Comparison of ENCODE assay signal across 22 cellular contexts in genomic region chr7:86999737-87000136, GRCh38. TPM values are rescaled to one million over a fixed set of nuclear protein-coding genes. Genes with fewer than 3 reads are reported as not detected.
A peak's percentile ranks its signal among the peaks of the same experiment; 100 is the strongest.
DNase-seq lines count a peak whose midpoint lies in the region; ATAC-seq, FAIRE-seq and TF ChIP-seq lines count a peak whose summit lies in the region.
"Had no signal": no experiment of that assay in that cellular context is flagged by ENCODE, and none has a peak within 500 bp of the region (broad histone marks: within the 10 kb centered on the region; RNA-seq: fewer than 3 reads in every experiment).

No MANE protein-coding gene starts in this region.

- H3K27me3 ChIP-seq in K562 (ENCODE audit: control insufficient read depth in 2 of 2, insufficient read depth in 2 of 2, low read length in 2 of 2) (no peaks in the 10 kb centered on the region), thyroid gland (no peaks in the 10 kb centered on the region)

- H3K36me3 ChIP-seq in K562 (ENCODE audit: control insufficient read depth, insufficient read depth, low read length) (no peaks in the 10 kb centered on the region), thyroid gland (no peaks in the 10 kb centered on the region)

- peak overlapping the region; percentile 50 for H3K4me3 Mint-ChIP-seq in glutamatergic neuron (ENCODE audit: unreplicated experiment)
- H3K4me3 Mint-ChIP-seq: CD14-positive monocyte had no signal

- H3K4me1 Mint-ChIP-seq in glutamatergic neuron (ENCODE audit: low read depth, unreplicated experiment), result peaks cover 49% of the 10 kb centered on the region
- H3K4me1 Mint-ChIP-seq: CD14-positive monocyte had no signal

- H3K36me3 Mint-ChIP-seq in glutamatergic neuron (ENCODE audit: unreplicated experiment), result no peaks in the 10 kb centered on the region
- H3K36me3 Mint-ChIP-seq: CD14-positive monocyte had no signal

- no peak overlapping the region for H2AFZ ChIP-seq in K562 (ENCODE audit: low read depth, low read length)

- TF ChIP-seq EP300 in K562 (IDR thresholded peaks at IDR 0.05; ENCODE audit: low read length), result no peak

- no peak overlapping the region for H3K9ac ChIP-seq in K562 (ENCODE audit: insufficient read depth in 1 of 2, low read depth in 2 of 2, low read length in 2 of 2)

- H3K4me1 ChIP-seq in K562 (replicated peaks in 1 of 2; ENCODE audit: control insufficient read depth in 2 of 2, insufficient read depth in 2 of 2, low read length in 2 of 2) (peaks cover 0 to 24% of the 10 kb centered on the region in 2 experiments; a peak in 3 of 5 replicates), thyroid gland (peaks cover 11 to 19% of the 10 kb centered on the region in 2 donors)

- TF ChIP-seq POLR2A in K562 (conservative IDR thresholded peaks at IDR 0.05) (no peak), thyroid gland (IDR thresholded peaks at IDR 0.05) (no peak)

- 9% methylated on average over 2 of the region's 2 CpGs for WGBS in K562 (ENCODE audit: insufficient coverage, low coverage, missing lambda C conversion rate)
- whole genome bisulfite sequencing in thyroid gland, 2 donors, result 87 to 92% methylated on average over 2 of the region's 2 CpGs

- intact Hi-C loops in K562 (cut with micrococcal nuclease), result loop anchor here (5.0 kb wide), 2 partner anchors 57 to 153 kb away; partner anchors contain the start of gene DMTF1
- intact Hi-C loops in thyroid gland (cut with DNase I), result no loop called here

- H3K9me3 ChIP-seq in K562 (replicated peaks; ENCODE audit: control insufficient read depth, insufficient read depth, low read depth, low read length) (no peaks in the 10 kb centered on the region), thyroid gland (no peaks in the 10 kb centered on the region)

- no TSS peak for BruUV-seq in K562 (replicated peaks; lab: Mats Ljungman, UMichigan)

- TF ChIP-seq RAD21 in K562 (CRISPR knock-in tag; conservative IDR thresholded peaks at IDR 0.05 in 1 of 2, IDR thresholded peaks at IDR 0.05 in 1 of 2), result no peak

- TF ChIP-seq CTCF in K562 (IDR thresholded peaks at IDR 0.05 in 2 of 3, conservative IDR thresholded peaks at IDR 0.05 in 1 of 3; ENCODE audit: insufficient read depth in 2 of 3, low read depth in 1 of 3, low read length in 3 of 3) (no peak), glutamatergic neuron (IDR thresholded peaks at IDR 0.05; ENCODE audit: partially characterized antibody, unreplicated experiment) (no peak), thyroid gland (IDR thresholded peaks at IDR 0.05) (no peak)

- DNase-seq in NCI-H2171 treated with DMSO at 0.1 percent for 48 hours (lab: John Stamatoyannopoulos, UW) (peak; percentile 66), NCI-H2171 (lab: John Stamatoyannopoulos, UW) (no peak), K562 (ENCODE audit: extremely low read depth in 1 of 4, low spot score in 3 of 4) (no peak), glutamatergic neuron (no peak), NCI-H1436 (lab: John Stamatoyannopoulos, UW) (no peak), COLO668 (lab: John Stamatoyannopoulos, UW; ENCODE audit: unreplicated experiment) (no peak), thyroid gland (no peak)
- no peak for DNase-seq in activated CD4-positive, CD25-positive, alpha-beta regulatory T cell treated with anti-CD3 and anti-CD28 coated beads, Interleukin-2, amount 50 U/mL, for 72 hours
- DNase-seq: 8988T, GDM1, GOT3, KG1, NCI-H1105 treated with DMSO at 0.1 percent for 48 hours, NCI-H2227 treated with DMSO at 0.1 percent for 48 hours, NCI-H510A treated with DMSO at 0.1 percent for 48 hours, PC-3, RPMI8226, SIG-M5 had no signal

- H3K27ac ChIP-seq in K562 (ENCODE audit: extremely low read depth, low read depth, low read length), result no peak overlapping the region
- peak overlapping the region in 1 of 3 donors; percentile 24 for H3K27ac ChIP-seq in thyroid gland

- peaks cover 9% of the 10 kb centered on the region for H4K20me1 ChIP-seq in K562 (replicated peaks; ENCODE audit: control insufficient read depth, insufficient read depth, low read length)

- POLR2A ChIA-PET in K562 (lab: Yijun Ruan, JAX), result interaction anchor here (1.3 kb wide), 1 partner anchor 26 kb away, joined by 4 read pairs; no protein-coding TSS in a partner anchor

- H3K9me3 Mint-ChIP-seq in glutamatergic neuron (ENCODE audit: unreplicated experiment), result peaks cover 4% of the 10 kb centered on the region

- H3K27ac Mint-ChIP-seq in glutamatergic neuron (ENCODE audit: unreplicated experiment), result peak overlapping the region; percentile 90
- H3K27ac Mint-ChIP-seq: CD14-positive monocyte had no signal

- no peaks in the 10 kb centered on the region for H3K27me3 Mint-ChIP-seq in glutamatergic neuron (ENCODE audit: unreplicated experiment)

- in situ Hi-C loops in K562 (cut with MboI), result no loop called here

- CTCF ChIA-PET in K562 (lab: Yijun Ruan, JAX; ENCODE audit: low intra/inter-chr PET ratio), result no interaction called here

- H3K4me3 ChIP-seq in K562, result no peak overlapping the region
- no peak overlapping the region for H3K4me3 ChIP-seq in thyroid gland (replicated peaks in 1 of 3)
- H3K4me3 ChIP-seq: GM12878 had no signal

- no peak for FAIRE-seq in K562 (lab: Jason Lieb, UNC)
- FAIRE-seq: GM12878, GM19239 had no signal

- H3K9me1 ChIP-seq in K562 (ENCODE audit: control insufficient read depth, insufficient read depth, low read length), result no peaks in the 10 kb centered on the region

- no peak overlapping the region for H3K4me2 ChIP-seq in K562 (ENCODE audit: insufficient read depth, low read length)

- ATAC-seq in K562, result no peak
- ATAC-seq: GM12878, HCT116 had no signal

- H3K79me2 ChIP-seq in K562 (ENCODE audit: control insufficient read depth, insufficient read depth, low read length), result peaks cover 62% of the 10 kb centered on the region

TF ChIP-seq in K562, 482 proteins besides CTCF, POLR2A, EP300 and RAD21:
- TF ChIP-seq, protein P1, sequence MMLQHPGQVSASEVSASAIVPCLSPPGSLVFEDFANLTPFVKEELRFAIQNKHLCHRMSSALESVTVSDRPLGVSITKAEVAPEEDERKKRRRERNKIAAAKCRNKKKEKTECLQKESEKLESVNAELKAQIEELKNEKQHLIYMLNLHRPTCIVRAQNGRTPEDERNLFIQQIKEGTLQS (IDR thresholded peaks at IDR 0.05), result peak; percentile 63
- TF ChIP-seq, protein P1 (CRISPR knock-in tag; conservative IDR thresholded peaks at IDR 0.05), result no peak
- TF ChIP-seq, protein P2, sequence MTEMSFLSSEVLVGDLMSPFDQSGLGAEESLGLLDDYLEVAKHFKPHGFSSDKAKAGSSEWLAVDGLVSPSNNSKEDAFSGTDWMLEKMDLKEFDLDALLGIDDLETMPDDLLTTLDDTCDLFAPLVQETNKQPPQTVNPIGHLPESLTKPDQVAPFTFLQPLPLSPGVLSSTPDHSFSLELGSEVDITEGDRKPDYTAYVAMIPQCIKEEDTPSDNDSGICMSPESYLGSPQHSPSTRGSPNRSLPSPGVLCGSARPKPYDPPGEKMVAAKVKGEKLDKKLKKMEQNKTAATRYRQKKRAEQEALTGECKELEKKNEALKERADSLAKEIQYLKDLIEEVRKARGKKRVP (CRISPR knock-in tag; IDR thresholded peaks at IDR 0.05), result peak; percentile 69; the same call in 1 of the 2 replicates
- TF ChIP-seq CEBPB (tag; IDR thresholded peaks at IDR 0.05) (peak; percentile 40; the same call in 1 of the 2 replicates), EWSR1 (IDR thresholded peaks at IDR 0.05; ENCODE audit: borderline replicate concordance, low read depth, partially characterized antibody) (no peak), CEBPG (CRISPR knock-in tag; IDR thresholded peaks at IDR 0.05) (no peak), CEBPG (tag; conservative IDR thresholded peaks at IDR 0.05 in 1 of 2, IDR thresholded peaks at IDR 0.05 in 1 of 2) (peak; percentile 72 to 80; a peak in 3 of 4 replicates), CBFA2T2 (conservative IDR thresholded peaks at IDR 0.05) (no peak)

RNA-seq across cellular contexts. Expression of gene ELAPOR2, which starts 59.7 kb away (rescaled TPM):
- 92.6 and 147 TPM in 2 replicates for total RNA-seq in K562 (2011; cell fraction: chromatin; rRNA removed; ENCODE audit: low replicate concordance)
- 32.9 and 51.5 TPM in 2 replicates for total RNA-seq in K562 (2011; cell fraction: nucleolus; rRNA removed)
- total RNA-seq in K562 (2011; cell fraction: nucleoplasm; rRNA removed), result 68.5 and 83.6 TPM in 2 replicates
- 23.4 and 24.7 TPM in 2 replicates for total RNA-seq in K562 (2014; rRNA removed)
- 39.5 and 45.0 TPM in 2 replicates for total RNA-seq in K562 (2014; rRNA removed; fragmentation: Illumina TruSeq; extraction: Trizol)
- 39.3 and 42.9 TPM in 2 replicates for total RNA-seq in K562 (2015; rRNA removed; fragmentation: Illumina TruSeq; extraction: Trizol)
- 35.0 and 36.3 TPM in 2 replicates for total RNA-seq in K562 (2021)
- 35.4 and 72.0 TPM in 2 replicates for polyA plus RNA-seq in K562 (2011; rRNA removed)
- 15.4 and 19.1 TPM in 2 replicates for polyA plus RNA-seq in K562 (2011; cell fraction: cytosol; rRNA removed)
- polyA plus RNA-seq in K562 (2011; cell fraction: nucleus; rRNA removed), result 71.8 and 83.4 TPM in 2 replicates
- 43.5 and 62.0 TPM in 2 replicates for polyA plus RNA-seq in K562 (2012)
- 32.7 and 33.3 TPM in 2 replicates for polyA plus RNA-seq in K562 (2014; fragmentation: Illumina TruSeq; extraction: Trizol)
- polyA plus RNA-seq in K562 (2014; fragmentation: Nextera tagmentation; extraction: Ambion mirVana), result 10 to 100 TPM in 1 of 2 experiments, 1 to 10 TPM in 1; 9.2 to 17.3 TPM
- 25.8 and 37.6 TPM in 2 replicates for polyA plus RNA-seq in K562 (2014; rRNA removed)
- 98.4 and 156 TPM in 2 replicates for polyA minus RNA-seq in K562 (2011; rRNA and poly(A)+ RNA removed)
- polyA minus RNA-seq in K562 (2011; cell fraction: cytosol; rRNA and poly(A)+ RNA removed), result 16.2 and 36.8 TPM in 2 replicates
- polyA minus RNA-seq in K562 (2011; cell fraction: nucleus; rRNA and poly(A)+ RNA removed), result 70.4 and 105 TPM in 2 replicates
- total RNA-seq in glutamatergic neuron (ENCODE audit: unreplicated experiment), result 122 TPM
- 10 to 100 TPM; 25.4 to 31.3 (median 25.7) TPM for total RNA-seq in thyroid gland
- polyA plus RNA-seq: CD14-positive monocyte had no signal
